Comparison of ENCODE assay signal across 8 cellular contexts in the genomic region with DNA sequence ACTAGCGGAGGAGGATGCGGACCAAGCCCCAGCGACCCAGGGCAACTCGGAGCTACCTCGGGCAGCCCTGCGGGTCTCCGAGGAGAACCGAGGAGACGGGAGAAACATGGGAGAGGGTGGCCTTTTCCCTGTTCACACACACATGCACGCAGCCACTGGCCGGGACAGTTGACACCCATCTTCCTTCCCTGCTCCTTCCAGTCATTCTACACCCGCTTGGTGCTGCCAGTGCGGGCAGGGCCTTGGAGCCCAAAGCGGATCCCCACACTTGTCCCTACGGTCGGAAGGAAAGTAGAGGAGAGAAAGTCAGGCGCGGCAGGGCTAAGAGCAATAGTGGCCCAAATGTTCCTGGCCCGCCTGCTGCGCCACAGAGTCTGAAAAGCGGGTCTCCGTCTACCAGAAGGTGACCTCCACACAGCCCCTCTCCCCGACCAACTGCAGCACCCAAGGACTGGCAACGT. TPM values are rescaled to one million over a fixed set of nuclear protein-coding genes. Genes with fewer than 3 reads are reported as not detected.
DNase-seq lines count a peak whose midpoint lies in the region; ATAC-seq, FAIRE-seq and TF ChIP-seq lines count a peak whose summit lies in the region.

No MANE protein-coding gene starts in this region.

- H3K79me2 ChIP-seq in mammary epithelial cell (ENCODE audit: insufficient read depth, low read length): peaks cover 47% of the 10 kb centered on the region
- H3K79me2 ChIP-seq in HepG2 (ENCODE audit: insufficient read depth, low read length): peaks cover 21% of the 10 kb centered on the region

- TF ChIP-seq CTCF in GM10248 (IDR thresholded peaks at IDR 0.05; ENCODE audit: control extremely low read depth, extremely low read depth, low read depth, missing control alignments) (no peak), mammary epithelial cell (conservative IDR thresholded peaks at IDR 0.05 in 1 of 2, IDR thresholded peaks at IDR 0.05 in 1 of 2; ENCODE audit: extremely low read depth in 1 of 2, insufficient read depth in 1 of 2, low read depth in 1 of 2, low read length in 2 of 2) (no peak), HepG2 (CRISPR knock-in tag; IDR thresholded peaks at IDR 0.05) (no peak; the same call in 1 of the 2 replicates), tibial artery (IDR thresholded peaks at IDR 0.05) (no peak)

- H3K27ac ChIP-seq in mammary epithelial cell (ENCODE audit: insufficient read depth, low read depth, low read length): peak overlapping the region; percentile 96
- peak overlapping the region; percentile 87 for H3K27ac ChIP-seq in HepG2 (ENCODE audit: extremely low read length, insufficient read depth, low read length)
- peak overlapping the region; percentile 90 to 94 for H3K27ac ChIP-seq in tibial artery

- no peak for TF ChIP-seq POLR2A in HepG2 (IDR thresholded peaks at IDR 0.05; ENCODE audit: insufficient read depth in 1 of 2, low read depth in 2 of 2, low read length in 2 of 2)

- TF ChIP-seq EP300 in HepG2 (IDR thresholded peaks at IDR 0.05; ENCODE audit: low read depth in 2 of 2, low read length in 2 of 2) (no peak), HepG2 (CRISPR knock-in tag; IDR thresholded peaks at IDR 0.05; ENCODE audit: borderline replicate concordance) (no peak)

- ATAC-seq in HepG2 (peak; percentile 11), HG03378 (IDR thresholded peaks at IDR 0.05; ENCODE audit: unreplicated experiment) (no peak), GM19351 (IDR thresholded peaks at IDR 0.05; ENCODE audit: unreplicated experiment) (no peak)

- FAIRE-seq in HepG2 (lab: Jason Lieb, UNC): no peak

- H3K36me3 ChIP-seq in MG63 (no peaks in the 10 kb centered on the region), mammary epithelial cell (ENCODE audit: insufficient read depth, low read length) (no peaks in the 10 kb centered on the region), HepG2 (replicated peaks in 1 of 2; ENCODE audit: control insufficient read depth in 1 of 2, insufficient read depth in 2 of 2, low read length in 2 of 2) (no peaks in the 10 kb centered on the region), tibial artery (no peaks in the 10 kb centered on the region)

- TF ChIP-seq RAD21 in HepG2 (CRISPR knock-in tag; IDR thresholded peaks at IDR 0.05): no peak

- peaks cover 31% of the 10 kb centered on the region for H3K4me1 ChIP-seq in mammary epithelial cell (ENCODE audit: insufficient read depth, low read length)
- peaks cover 38% of the 10 kb centered on the region for H3K4me1 ChIP-seq in HepG2 (ENCODE audit: insufficient read depth, low read length)
- peaks cover 0 to 31% (median 20%) of the 10 kb centered on the region in 4 donors for H3K4me1 ChIP-seq in tibial artery

- CTCF ChIA-PET in GM10248 (lab: Yijun Ruan, JAX) (interaction anchor here (0.9 to 1.6 kb wide), 4 partner anchors 9 to 21 kb away, joined by 3 to 5 read pairs (median 3); no protein-coding TSS in a partner anchor), mammary epithelial cell (lab: Charles Lee; ENCODE audit: low non-redundant PET) (interaction anchor here (0.6 kb wide), 2 partner anchors 40 to 137 kb away, joined by 3 to 5 read pairs; no protein-coding TSS in a partner anchor), HepG2 (lab: Yijun Ruan, JAX; ENCODE audit: low intra/inter-chr PET ratio, low total read pairs) (no interaction called here)

- peak; percentile 9 for DNase-seq in GM10248 (ENCODE audit: extremely low spot score)
- DNase-seq in MG63: no peak
- peak; percentile 40 for DNase-seq in mammary epithelial cell
- DNase-seq in HepG2 (ENCODE audit: low spot score): no peak
- DNase-seq in tibial artery: peak in 1 of 2 donors; percentile 48
- no peak for DNase-seq in amniotic stem cell (lab: John Stamatoyannopoulos, UW)

- H3K27me3 ChIP-seq in MG63 (no peaks in the 10 kb centered on the region), mammary epithelial cell (ENCODE audit: insufficient read depth, low read length) (no peaks in the 10 kb centered on the region), HepG2 (ENCODE audit: control insufficient read depth in 1 of 2, insufficient read depth in 2 of 2, low read length in 2 of 2) (no peaks in the 10 kb centered on the region; a peak in 1 of 5 replicates), tibial artery (no peaks in the 10 kb centered on the region)

- POLR2A ChIA-PET in GM10248 (lab: Yijun Ruan, JAX) (no interaction called here), HepG2 (lab: Yijun Ruan, JAX) (interaction anchor here (1.0 to 2.8 kb wide), 6 partner anchors 8 to 1094 kb away, joined by 3 to 17 read pairs (median 5); no protein-coding TSS in a partner anchor)

- H3K9ac ChIP-seq in mammary epithelial cell (ENCODE audit: insufficient read depth, low read length): peak overlapping the region; percentile 90
- peak overlapping the region; percentile 82 for H3K9ac ChIP-seq in HepG2 (ENCODE audit: insufficient read depth, low read depth, low read length)

- no peaks in the 10 kb centered on the region for H4K20me1 ChIP-seq in mammary epithelial cell (ENCODE audit: insufficient read depth, low read length)
- H4K20me1 ChIP-seq in HepG2 (ENCODE audit: insufficient read depth, low read length): no peaks in the 10 kb centered on the region

- H2AFZ ChIP-seq in mammary epithelial cell (ENCODE audit: low read depth, low read length): peak overlapping the region; percentile 92
- H2AFZ ChIP-seq in HepG2 (ENCODE audit: low read length): peak overlapping the region; percentile 61

- BruUV-seq in mammary epithelial cell (replicated peaks; lab: Mats Ljungman, UMichigan) (TSS peak; percentile 68), HepG2 (replicated peaks; lab: Mats Ljungman, UMichigan) (no TSS peak)

- dilution Hi-C loops in mammary epithelial cell (cut with HindIII; ENCODE audit: low sequenced_read_pairs): no loop called here

- peak overlapping the region; percentile 94 for H3K4me3 ChIP-seq in MG63
- peak overlapping the region; percentile 72 to 94 (median 77) for H3K4me3 ChIP-seq in mammary epithelial cell (replicated peaks in 1 of 3; ENCODE audit: insufficient read depth in 1 of 3, low read depth in 2 of 3, low read length in 3 of 3)
- H3K4me3 ChIP-seq in HepG2 (replicated peaks in 1 of 3; ENCODE audit: insufficient read depth in 1 of 3, low read depth in 2 of 3, low read length in 3 of 3): peak overlapping the region; percentile 95 to 98 (median 96)
- H3K4me3 ChIP-seq in tibial artery: peak overlapping the region; percentile 86 to 98

- H3K9me3 ChIP-seq in MG63 (no peaks in the 10 kb centered on the region), mammary epithelial cell (replicated peaks; ENCODE audit: insufficient read depth, low read length) (no peaks in the 10 kb centered on the region), HepG2 (ENCODE audit: low read length) (no peaks in the 10 kb centered on the region), tibial artery (no peaks in the 10 kb centered on the region)

- intact Hi-C loops in mammary epithelial cell (cut with micrococcal nuclease): loop anchor here (1.0 to 10.0 kb wide), 7 partner anchors 9 to 1251 kb away; no protein-coding TSS in a partner anchor
- intact Hi-C loops in HepG2 (cut with micrococcal nuclease; ENCODE audit: unreplicated experiment): loop anchor here (5.0 kb wide), 3 partner anchors 161 to 384 kb away; no protein-coding TSS in a partner anchor
- intact Hi-C loops in tibial artery (cut with DNase I; ENCODE audit: low total_unique reads): no loop called here

- WGBS in mammary epithelial cell (ENCODE audit: low coverage, missing lambda C conversion rate): 25% methylated on average over 14 of the region's 24 CpGs
- WGBS in HepG2 (ENCODE audit: low lambda C conversion rate): 0% methylated on average over 16 of the region's 24 CpGs

- H3K4me2 ChIP-seq in mammary epithelial cell (ENCODE audit: insufficient read depth, low read depth, low read length) (peak overlapping the region; percentile 97), HepG2 (ENCODE audit: low read depth, low read length) (peak overlapping the region; percentile 96)

- in situ Hi-C loops in mammary epithelial cell (cut with MboI; ENCODE audit: low sequenced_read_pairs in 2 of 2): loop anchor here in 1 of 2 donors (10.0 kb wide), 1 partner anchor 184 kb away; no protein-coding TSS in a partner anchor
- in situ Hi-C loops in HepG2 (cut with HindIII; ENCODE audit: extremely low pct_ligation_motif_present, low pct_unique_long_range_greater_than_20kb): loop anchor here (10.0 kb wide), 1 partner anchor 154 kb away; no protein-coding TSS in a partner anchor

TF ChIP-seq in HepG2, 621 proteins besides CTCF, POLR2A, EP300 and RAD21 (continues in another document):
- TF ChIP-seq ZNF607 (CRISPR knock-in tag; IDR thresholded peaks at IDR 0.05; ENCODE audit: borderline replicate concordance): 0 out of 2 replicates have a peak, but pooled peaks have one; percentile 7
- no peak for TF ChIP-seq SAP130 (CRISPR knock-in tag; IDR thresholded peaks at IDR 0.05; ENCODE audit: low read depth)
- peak; percentile 18; the same call in 1 of the 2 replicates for TF ChIP-seq ZNF564 (CRISPR knock-in tag; IDR thresholded peaks at IDR 0.05)
- peak; percentile 19; the same call in 1 of the 2 replicates for TF ChIP-seq ZMYM3 (CRISPR knock-in tag; IDR thresholded peaks at IDR 0.05)

RNA-seq across cellular contexts. Expression of gene PPP3CA, which starts 1.1 kb away (rescaled TPM):
- total RNA-seq in MG63 (2014; rRNA removed; shearing (Covaris generic); ENCODE audit: low replicate concordance): 25.4 and 32.4 TPM in 2 replicates
- total RNA-seq in mammary epithelial cell (10 to 100 TPM; 85.5 to 88.4 TPM), HepG2 (2016; rRNA removed; fragmentation: Illumina TruSeq; extraction: Trizol) (13.2 and 18.0 TPM in 2 replicates)
- polyA plus RNA-seq in mammary epithelial cell (28.1 TPM), HepG2 (2011; rRNA removed) (4.5 and 4.8 TPM in 2 replicates)
- polyA minus RNA-seq in mammary epithelial cell: 104 TPM
- 1.9 and 4.1 TPM in 2 replicates for total RNA-seq in HepG2 (2016; cell fraction: cytosol; rRNA removed; fragmentation: Illumina TruSeq; extraction: Trizol; ENCODE audit: low read depth)
- total RNA-seq in HepG2 (2016; cell fraction: insoluble cytoplasmic fraction; rRNA removed; fragmentation: Illumina TruSeq; extraction: Trizol): 11.4 and 19.0 TPM in 2 replicates
- total RNA-seq in HepG2 (2016; cell fraction: membrane; rRNA removed; fragmentation: Illumina TruSeq; extraction: Trizol): 4.8 and 5.0 TPM in 2 replicates
- 11.6 TPM in 2 replicates for total RNA-seq in HepG2 (2016; cell fraction: nucleus; rRNA removed; fragmentation: Illumina TruSeq; extraction: Trizol)
- 2.5 and 3.2 TPM in 2 replicates for polyA plus RNA-seq in HepG2 (2011; cell fraction: cytosol; rRNA removed)
- polyA plus RNA-seq in HepG2 (2011; cell fraction: nucleus; rRNA removed): 2.5 and 2.8 TPM in 2 replicates
- polyA plus RNA-seq in HepG2 (2012): 11.7 and 12.9 TPM in 2 replicates
- polyA plus RNA-seq in HepG2 (2016; cell fraction: cytosol; fragmentation: Illumina TruSeq; extraction: Trizol; ENCODE audit: low read depth): 0.66 and 0.71 TPM in 2 replicates
- polyA plus RNA-seq in HepG2 (2016; cell fraction: insoluble cytoplasmic fraction; fragmentation: Illumina TruSeq; extraction: Trizol; ENCODE audit: low read depth): 15.7 and 16.7 TPM in 2 replicates
- 3.2 and 3.3 TPM in 2 replicates for polyA plus RNA-seq in HepG2 (2016; cell fraction: membrane; fragmentation: Illumina TruSeq; extraction: Trizol; ENCODE audit: low read depth)
- 10.5 and 11.0 TPM in 2 replicates for polyA plus RNA-seq in HepG2 (2016; cell fraction: nucleus; fragmentation: Illumina TruSeq; extraction: Trizol; ENCODE audit: insufficient read depth, low read depth)
- polyA minus RNA-seq in HepG2 (2011; rRNA and poly(A)+ RNA removed; ENCODE audit: low replicate concordance): 7.3 and 9.6 TPM in 2 replicates
- 13.9 and 14.4 TPM in 2 replicates for polyA minus RNA-seq in HepG2 (2011; cell fraction: cytosol; rRNA and poly(A)+ RNA removed)
- 22.3 and 32.1 TPM in 2 replicates for polyA minus RNA-seq in HepG2 (2011; cell fraction: nucleus; rRNA and poly(A)+ RNA removed)

Comparison
In these comparisons a context has a peak if more than half of its experiments do, and no peak if none do; other contexts are left out.
1. DNase-seq: peak in GM10248 (single experiment) and mammary epithelial cell (single experiment); none in MG63 (single experiment), HepG2 (single experiment) and amniotic stem cell (single experiment).
2. Peak in every context shown above with its lines, with median percentiles within 50 percentile points of each other: H3K4me3 ChIP-seq and H3K27ac ChIP-seq.